23 cellular contexts compared by ENCODE assay signal in the genomic region with DNA sequence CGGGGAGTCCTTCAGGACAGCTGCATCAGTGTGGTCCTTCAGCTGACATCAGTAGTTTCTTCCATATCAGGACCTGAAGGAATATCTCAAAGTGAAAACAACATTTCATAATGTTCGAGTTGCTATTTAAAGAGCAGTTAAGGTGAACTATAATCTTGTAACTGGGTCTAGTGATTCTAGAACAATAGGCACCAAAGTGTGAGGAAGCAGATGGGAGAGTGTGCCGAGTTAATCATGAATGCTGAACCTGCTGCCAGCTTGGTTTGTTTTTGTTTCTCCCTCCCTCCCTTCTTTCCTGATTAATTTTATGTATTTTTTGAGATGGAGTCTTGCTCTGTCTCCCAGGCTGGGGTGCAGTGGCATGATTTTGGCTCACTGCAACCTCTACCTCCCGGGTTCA. TPM values are rescaled to one million over a fixed set of nuclear protein-coding genes. Genes with fewer than 3 reads are reported as not detected.
A peak's percentile ranks its signal among the peaks of the same experiment; 100 is the strongest.
DNase-seq lines count a peak whose midpoint lies in the region; ATAC-seq, FAIRE-seq and TF ChIP-seq lines count a peak whose summit lies in the region.
"Had no signal": no experiment of that assay in that cellular context is flagged by ENCODE, and none has a peak within 500 bp of the region (broad histone marks: within the 10 kb centered on the region; RNA-seq: fewer than 3 reads in every experiment).

No MANE protein-coding gene starts in this region.

- H3K4me1 Mint-ChIP-seq in neural crest cell: peaks cover 26% of the 10 kb centered on the region
- peaks cover 11% of the 10 kb centered on the region for H3K4me1 Mint-ChIP-seq in activated CD8-positive, alpha-beta memory T cell treated with anti-CD3 and anti-CD28 coated beads, Interleukin-2, amount 10 ng/mL, durations not matched to agents 7 days and 5 days

- no peak overlapping the region for H3K56ac ChIP-seq in IMR-90 (ENCODE audit: extremely low read depth, insufficient read depth, low read length)

- H2BK120ac ChIP-seq in IMR-90 (ENCODE audit: low read depth, low read length): no peak overlapping the region

- H3K18ac ChIP-seq in IMR-90 (ENCODE audit: low read depth, low read length): no peak overlapping the region

- H4K5ac ChIP-seq in IMR-90 (ENCODE audit: low read depth, low read length): no peak overlapping the region

- H3K4me1 ChIP-seq in IMR-90 (ENCODE audit: control insufficient read depth, insufficient read depth, low read length) (0 out of 2 replicates have a peak, but pooled peaks cover under 1% of the 10 kb centered on the region), endothelial cell of umbilical vein (ENCODE audit: control insufficient read depth, extremely low read depth, insufficient read depth, low read length) (peaks cover 30% of the 10 kb centered on the region), transverse colon (peaks cover 0 to 3% (median 1%) of the 10 kb centered on the region in 4 donors)

- no peak overlapping the region for H2BK15ac ChIP-seq in IMR-90 (ENCODE audit: low read depth, low read length)

- H3K9me1 ChIP-seq in IMR-90 (ENCODE audit: insufficient read depth, low read length) (peaks cover 7% of the 10 kb centered on the region; the same call in 1 of the 2 replicates), endothelial cell of umbilical vein (replicated peaks; ENCODE audit: control insufficient read depth, extremely low read depth, insufficient read depth, low read length) (no peaks in the 10 kb centered on the region)

- H2BK5ac ChIP-seq in IMR-90 (ENCODE audit: low read depth, low read length, poor library complexity, severe bottlenecking): no peak overlapping the region

- TF ChIP-seq CTCF in IMR-90 (conservative IDR thresholded peaks at IDR 0.05; ENCODE audit: low read depth, low read length): no peak
- TF ChIP-seq CTCF in endothelial cell of umbilical vein (IDR thresholded peaks at IDR 0.05; ENCODE audit: extremely low read depth in 1 of 2, insufficient read depth in 1 of 2, low read depth in 1 of 2, low read length in 2 of 2): no peak
- no peak for TF ChIP-seq CTCF in neural crest cell (conservative IDR thresholded peaks at IDR 0.05)
- TF ChIP-seq CTCF in transverse colon (IDR thresholded peaks at IDR 0.05): no peak

- intact Hi-C loops in IMR-90 (cut with micrococcal nuclease): no loop called here
- intact Hi-C loops in endothelial cell of umbilical vein (cut with micrococcal nuclease): no loop called here
- intact Hi-C loops in transverse colon (cut with DNase I; ENCODE audit: low total_unique reads): no loop called here

- H3K9me3 ChIP-seq in IMR-90 (ENCODE audit: control insufficient read depth, insufficient read depth, low read length): no peaks in the 10 kb centered on the region
- no peaks in the 10 kb centered on the region for H3K9me3 ChIP-seq in endothelial cell of umbilical vein (replicated peaks; ENCODE audit: control insufficient read depth, insufficient read depth, low read length)
- H3K9me3 ChIP-seq in transverse colon: no peaks in the 10 kb centered on the region
- H3K9me3 ChIP-seq: MG63 had no signal

- H3K27me3 ChIP-seq in IMR-90 (ENCODE audit: control insufficient read depth, insufficient read depth, low read length) (no peaks in the 10 kb centered on the region), endothelial cell of umbilical vein (ENCODE audit: control insufficient read depth in 2 of 2, insufficient read depth in 2 of 2, low read length in 2 of 2) (no peaks in the 10 kb centered on the region), transverse colon (no peaks in the 10 kb centered on the region)
- H3K27me3 ChIP-seq: MG63 had no signal

- H4K91ac ChIP-seq in IMR-90 (ENCODE audit: insufficient read depth, low read depth, low read length): no peak overlapping the region

- TF ChIP-seq RAD21 in IMR-90 (IDR thresholded peaks at IDR 0.05; ENCODE audit: low read length): no peak

- no peak overlapping the region for H4K8ac ChIP-seq in IMR-90 (ENCODE audit: low read depth in 2 of 2, low read length in 2 of 2)

- TF ChIP-seq POLR2A in IMR-90 (IDR thresholded peaks at IDR 0.05; ENCODE audit: low read depth, low read length): no peak
- TF ChIP-seq POLR2A in endothelial cell of umbilical vein (IDR thresholded peaks at IDR 0.05; ENCODE audit: low read depth, low read length): no peak
- no peak for TF ChIP-seq POLR2A in transverse colon (IDR thresholded peaks at IDR 0.05)

- H2AFZ ChIP-seq in IMR-90 (replicated peaks; ENCODE audit: low read length, poor library complexity) (no peak overlapping the region), endothelial cell of umbilical vein (ENCODE audit: low read depth, low read length) (peak overlapping the region; percentile 2)

- H2AK5ac ChIP-seq in IMR-90 (ENCODE audit: low read depth, low read length): 0 out of 2 replicates have a peak overlapping the region, but pooled peaks have one; percentile 24

- H3K4me3 Mint-ChIP-seq in neural crest cell: peak overlapping the region; percentile 6
- no peak overlapping the region for H3K4me3 Mint-ChIP-seq in activated CD8-positive, alpha-beta memory T cell treated with anti-CD3 and anti-CD28 coated beads, Interleukin-2, amount 10 ng/mL, durations not matched to agents 7 days and 5 days
- H3K4me3 Mint-ChIP-seq: IgD-negative memory B cell had no signal

- peak; percentile 97 for FAIRE-seq in endothelial cell of umbilical vein (lab: Jason Lieb, UNC)
- FAIRE-seq: D721Med, H1, RCC 7860 had no signal

- DNase-seq in Ammon's horn (ENCODE audit: low spot score) (peak; percentile 30), IMR-90 (no peak), endothelial cell of umbilical vein (ENCODE audit: low read depth, low spot score) (peak; percentile 93), neural crest cell (ENCODE audit: low read depth, low spot score) (no peak), transverse colon (no peak)
- no peak for DNase-seq in activated CD8-positive, alpha-beta memory T cell treated with anti-CD3 and anti-CD28 coated beads, Interleukin-2, amount 10 ng/mL, durations not matched to agents 7 days and 5 days
- DNase-seq: C1 segment of cervical spinal cord; DMS79 treated with DMSO at 0.1 percent for 48 hours; Karpas-422; MG63; NCI-H1092 treated with DMSO at 0.1 percent for 48 hours; NCI-H146; NCI-H2029 treated with DMSO at 0.1 percent for 48 hours; NCI-H2171; NCI-H526; NK-92 treated with Interleukin-12 subunit alpha and Interleukin-12 subunit beta, amount 100 ng/mL, for 24 hours had no signal

- peaks cover 3% of the 10 kb centered on the region for H3K27me3 Mint-ChIP-seq in neural crest cell (ENCODE audit: low read depth)
- H3K27me3 Mint-ChIP-seq in activated CD8-positive, alpha-beta memory T cell treated with anti-CD3 and anti-CD28 coated beads, Interleukin-2, amount 10 ng/mL, durations not matched to agents 7 days and 5 days: peaks cover 60% of the 10 kb centered on the region

- dilution Hi-C loops in IMR-90 (cut with HindIII; ENCODE audit: low sequenced_read_pairs, unreplicated experiment) (no loop called here), endothelial cell of umbilical vein (cut with MboI; ENCODE audit: extremely low pct_ligation_motif_present, low sequenced_read_pairs) (no loop called here)

- ATAC-seq in IMR-90 (ENCODE audit: low read depth): no peak
- ATAC-seq in activated CD8-positive, alpha-beta memory T cell treated with anti-CD3 and anti-CD28 coated beads, Interleukin-2, amount 10 ng/mL, durations not matched to agents 7 days and 5 days: no peak
- no peak for ATAC-seq in HG02642 (IDR thresholded peaks at IDR 0.05; ENCODE audit: poor library complexity, unreplicated experiment)
- ATAC-seq in HG03521 (IDR thresholded peaks at IDR 0.05; ENCODE audit: unreplicated experiment): no peak
- ATAC-seq: Right ventricle myocardium inferior had no signal

- H3K4me2 ChIP-seq in IMR-90 (ENCODE audit: low read depth, low read length): no peak overlapping the region
- peak overlapping the region; percentile 24 for H3K4me2 ChIP-seq in endothelial cell of umbilical vein (ENCODE audit: insufficient read depth, low read length)

- CTCF ChIA-PET in IMR-90 (lab: Yijun Ruan, JAX) (no interaction called here), endothelial cell of umbilical vein (lab: Charles Lee) (interaction anchor here (0.7 to 3.3 kb wide), 3 partner anchors 10 to 18 kb away, joined by 3 to 30 read pairs (median 4); no protein-coding TSS in a partner anchor)
- CTCF ChIA-PET in activated CD8-positive, alpha-beta memory T cell treated with anti-CD3 and anti-CD28 coated beads, Interleukin-2, amount 10 ng/mL, durations not matched to agents 7 days and 5 days (lab: Charles Lee): no interaction called here

- BruUV-seq in IMR-90 (replicated peaks; lab: Mats Ljungman, UMichigan) (no TSS peak), endothelial cell of umbilical vein (replicated peaks; lab: Mats Ljungman, UMichigan) (no TSS peak)

- no peak overlapping the region for H3K27ac Mint-ChIP-seq in neural crest cell (ENCODE audit: unreplicated experiment)
- H3K27ac Mint-ChIP-seq in activated CD8-positive, alpha-beta memory T cell treated with anti-CD3 and anti-CD28 coated beads, Interleukin-2, amount 10 ng/mL, durations not matched to agents 7 days and 5 days: no peak overlapping the region
- H3K27ac Mint-ChIP-seq: IgD-negative memory B cell had no signal

- H3K9ac ChIP-seq in IMR-90 (ENCODE audit: low read depth, low read length) (no peak overlapping the region), endothelial cell of umbilical vein (replicated peaks; ENCODE audit: extremely low read depth, insufficient read depth, low read length) (peak overlapping the region; percentile 45)

- TF ChIP-seq EP300 in transverse colon (IDR thresholded peaks at IDR 0.05; ENCODE audit: low read depth): no peak

- no peak overlapping the region for H3K14ac ChIP-seq in IMR-90 (replicated peaks; ENCODE audit: low read depth, low read length)

- no peak overlapping the region for H3K4ac ChIP-seq in IMR-90 (ENCODE audit: low read depth, low read length)

- H3K27ac ChIP-seq in IMR-90 (ENCODE audit: insufficient read depth, low read length) (no peak overlapping the region), endothelial cell of umbilical vein (ENCODE audit: insufficient read depth, low read depth, low read length) (peak overlapping the region; percentile 77), transverse colon (no peak overlapping the region)

- H3K4me3 ChIP-seq in IMR-90 (ENCODE audit: insufficient read depth, low read depth, low read length): no peak overlapping the region
- H3K4me3 ChIP-seq in endothelial cell of umbilical vein (replicated peaks in 1 of 3; ENCODE audit: insufficient read depth in 1 of 3, low read depth in 1 of 3, low read length in 3 of 3): no peak overlapping the region
- no peak overlapping the region for H3K4me3 ChIP-seq in transverse colon
- H3K4me3 ChIP-seq: MG63 had no signal

- peaks cover 0 to 20% of the 10 kb centered on the region in 2 experiments; a peak in 2 of 4 replicates for H3K79me1 ChIP-seq in IMR-90 (ENCODE audit: low read depth in 1 of 2, low read length in 2 of 2)

- H4K20me1 ChIP-seq in IMR-90 (ENCODE audit: insufficient read depth, low read length) (no peaks in the 10 kb centered on the region), endothelial cell of umbilical vein (replicated peaks; ENCODE audit: control insufficient read depth, extremely low read depth, insufficient read depth, low read length) (no peaks in the 10 kb centered on the region)

- H3K36me3 ChIP-seq in IMR-90 (ENCODE audit: control insufficient read depth, insufficient read depth, low read length) (no peaks in the 10 kb centered on the region), endothelial cell of umbilical vein (ENCODE audit: control insufficient read depth in 2 of 2, extremely low read depth in 1 of 2, insufficient read depth in 2 of 2, low read length in 2 of 2) (no peaks in the 10 kb centered on the region), transverse colon (no peaks in the 10 kb centered on the region)
- H3K36me3 ChIP-seq: MG63 had no signal

- POLR2A ChIA-PET in IMR-90 (lab: Charles Lee; ENCODE audit: unreplicated experiment) (no interaction called here), endothelial cell of umbilical vein (lab: Charles Lee) (no interaction called here)

- in situ Hi-C loops in IMR-90 (cut with MboI; ENCODE audit: low sequenced_read_pairs) (no loop called here), transverse colon (cut with MboI; ENCODE audit: low pct_ligation_motif_present in 1 of 4, low pct_unique_long_range_greater_than_20kb in 1 of 4, low sequenced_read_pairs in 3 of 4) (loop anchor here in 1 of 4 donors (25.0 kb wide), 1 partner anchor 459 kb away; no protein-coding TSS in a partner anchor)

- no peak overlapping the region; the same call in 1 of the 2 replicates for H2BK20ac ChIP-seq in IMR-90 (ENCODE audit: low read depth, low read length)

- H3K79me2 ChIP-seq in endothelial cell of umbilical vein (ENCODE audit: control insufficient read depth, insufficient read depth, low read length): peaks cover 6% of the 10 kb centered on the region

- no peak overlapping the region for H3K23ac ChIP-seq in IMR-90 (ENCODE audit: low read depth, low read length)

- H2AK9ac ChIP-seq in IMR-90 (replicated peaks; ENCODE audit: low read depth, low read length, poor library complexity): no peak overlapping the region

- H3K36me3 Mint-ChIP-seq in neural crest cell (ENCODE audit: low read depth): no peaks in the 10 kb centered on the region
- H3K36me3 Mint-ChIP-seq in activated CD8-positive, alpha-beta memory T cell treated with anti-CD3 and anti-CD28 coated beads, Interleukin-2, amount 10 ng/mL, durations not matched to agents 7 days and 5 days: no peaks in the 10 kb centered on the region
- H3K36me3 Mint-ChIP-seq: IgD-negative memory B cell had no signal

- no CpG with 5 or more reads among the region's 4 CpGs for WGBS in IMR-90 (ENCODE audit: extremely low coverage in 2 of 2, insufficient read length in 1 of 2), 2 experiments
- WGBS in transverse colon (ENCODE audit: low coverage in 1 of 2), 2 donors: 69 to 79% methylated on average over 4 of the region's 4 CpGs

- H3K9me3 Mint-ChIP-seq in neural crest cell: no peaks in the 10 kb centered on the region
- H3K9me3 Mint-ChIP-seq in activated CD8-positive, alpha-beta memory T cell treated with anti-CD3 and anti-CD28 coated beads, Interleukin-2, amount 10 ng/mL, durations not matched to agents 7 days and 5 days (ENCODE audit: low read depth): no peaks in the 10 kb centered on the region
- H3K9me3 Mint-ChIP-seq: IgD-negative memory B cell had no signal

RNA-seq across cellular contexts. Expression of gene PTGR1, which starts 3.6 kb away (rescaled TPM):
- total RNA-seq in IMR-90 (2012; rRNA removed): 45.9 and 80.8 TPM in 2 replicates
- polyA plus RNA-seq in IMR-90 (2012; rRNA removed): 61.6 and 72.7 TPM in 2 replicates
- polyA plus RNA-seq in IMR-90 (2012; cell fraction: cytosol; rRNA removed): 19.8 and 36.6 TPM in 2 replicates
- 5.0 and 40.5 TPM in 2 replicates for polyA plus RNA-seq in IMR-90 (2012; cell fraction: nucleus; rRNA removed; ENCODE audit: low replicate concordance)
- 79.1 and 101 TPM in 2 replicates for total RNA-seq in endothelial cell of umbilical vein
- 46.0 and 70.3 TPM in 2 replicates for polyA plus RNA-seq in endothelial cell of umbilical vein
- 86.7 and 96.0 TPM in 2 replicates for polyA plus RNA-seq in endothelial cell of umbilical vein (2011; cell fraction: cytosol; rRNA removed)
- polyA plus RNA-seq in endothelial cell of umbilical vein (2011; cell fraction: nucleus; rRNA removed): 63.5 and 69.4 TPM in 2 replicates
- polyA plus RNA-seq in endothelial cell of umbilical vein (2012): 109 and 135 TPM in 2 replicates
- polyA minus RNA-seq in endothelial cell of umbilical vein: 89.8 and 92.7 TPM in 2 replicates
- 43.1 TPM for polyA minus RNA-seq in endothelial cell of umbilical vein (2011; cell fraction: cytosol; rRNA and poly(A)+ RNA removed)
- 33.9 and 35.2 TPM in 2 replicates for polyA minus RNA-seq in endothelial cell of umbilical vein (2011; cell fraction: nucleus; rRNA and poly(A)+ RNA removed)
- total RNA-seq in neural crest cell: 51.5 and 61.7 TPM in 2 replicates
- total RNA-seq in activated CD8-positive, alpha-beta memory T cell treated with anti-CD3 and anti-CD28 coated beads, Interleukin-2, amount 10 ng/mL, durations not matched to agents 7 days and 5 days: 1 to 10 TPM in 1 of 2 experiments, not detected in 1; 1.0 TPM
- total RNA-seq in transverse colon: 10 to 100 TPM in 3 of 4 donors, 1 to 10 TPM in 1; 2.6 to 90.0 (median 51.6) TPM

RNA-seq across cellular contexts. Expression of gene DNAJC25, which starts 28.1 kb away (rescaled TPM):
- total RNA-seq in IMR-90 (2012; rRNA removed) (3.2 and 5.6 TPM in 2 replicates), endothelial cell of umbilical vein (5.2 and 5.5 TPM in 2 replicates), neural crest cell (6.0 and 6.3 TPM in 2 replicates), transverse colon (10 to 100 TPM; 10.1 to 19.4 (median 15.3) TPM)
- polyA plus RNA-seq in IMR-90 (2012; rRNA removed) (6.6 and 6.7 TPM in 2 replicates), endothelial cell of umbilical vein (1.7 and 2.1 TPM in 2 replicates)
- polyA plus RNA-seq in IMR-90 (2012; cell fraction: cytosol; rRNA removed): 3.9 and 8.0 TPM in 2 replicates
- polyA plus RNA-seq in IMR-90 (2012; cell fraction: nucleus; rRNA removed; ENCODE audit: low replicate concordance): 3.3 and 7.2 TPM in 2 replicates
- 2.0 and 2.8 TPM in 2 replicates for polyA plus RNA-seq in endothelial cell of umbilical vein (2011; cell fraction: cytosol; rRNA removed)
- polyA plus RNA-seq in endothelial cell of umbilical vein (2011; cell fraction: nucleus; rRNA removed): 4.2 and 4.7 TPM in 2 replicates
- polyA plus RNA-seq in endothelial cell of umbilical vein (2012): 5.1 and 5.8 TPM in 2 replicates
- polyA minus RNA-seq in endothelial cell of umbilical vein: 1.4 and 2.2 TPM in 2 replicates
- polyA minus RNA-seq in endothelial cell of umbilical vein (2011; cell fraction: cytosol; rRNA and poly(A)+ RNA removed): 1.4 TPM
- 1.7 and 2.9 TPM in 2 replicates for polyA minus RNA-seq in endothelial cell of umbilical vein (2011; cell fraction: nucleus; rRNA and poly(A)+ RNA removed)
- total RNA-seq in activated CD8-positive, alpha-beta memory T cell treated with anti-CD3 and anti-CD28 coated beads, Interleukin-2, amount 10 ng/mL, durations not matched to agents 7 days and 5 days: 1 to 10 TPM; 3.6 to 4.2 TPM

RNA-seq across cellular contexts. Expression of gene GNG10, which starts 58.4 kb away (rescaled TPM):
- total RNA-seq in IMR-90 (2012; rRNA removed): 48.8 and 106 TPM in 2 replicates
- polyA plus RNA-seq in IMR-90 (2012; rRNA removed): 58.3 and 72.7 TPM in 2 replicates
- 42.1 and 49.5 TPM in 2 replicates for polyA plus RNA-seq in IMR-90 (2012; cell fraction: cytosol; rRNA removed)
- 9.1 and 17.4 TPM in 2 replicates for polyA plus RNA-seq in IMR-90 (2012; cell fraction: nucleus; rRNA removed; ENCODE audit: low replicate concordance)
- 32.9 and 33.0 TPM in 2 replicates for total RNA-seq in endothelial cell of umbilical vein
- polyA plus RNA-seq in endothelial cell of umbilical vein: 22.3 and 31.9 TPM in 2 replicates
- polyA plus RNA-seq in endothelial cell of umbilical vein (2011; cell fraction: cytosol; rRNA removed): 45.0 and 45.4 TPM in 2 replicates
- 11.5 and 11.9 TPM in 2 replicates for polyA plus RNA-seq in endothelial cell of umbilical vein (2011; cell fraction: nucleus; rRNA removed)
- polyA plus RNA-seq in endothelial cell of umbilical vein (2012): 25.9 and 44.4 TPM in 2 replicates
- polyA minus RNA-seq in endothelial cell of umbilical vein: 10.2 and 11.1 TPM in 2 replicates
- polyA minus RNA-seq in endothelial cell of umbilical vein (2011; cell fraction: cytosol; rRNA and poly(A)+ RNA removed): 6.9 TPM
- polyA minus RNA-seq in endothelial cell of umbilical vein (2011; cell fraction: nucleus; rRNA and poly(A)+ RNA removed): 3.9 and 4.4 TPM in 2 replicates
- total RNA-seq in neural crest cell: 37.8 and 38.1 TPM in 2 replicates
- total RNA-seq in activated CD8-positive, alpha-beta memory T cell treated with anti-CD3 and anti-CD28 coated beads, Interleukin-2, amount 10 ng/mL, durations not matched to agents 7 days and 5 days: 10 to 100 TPM; 17.1 to 20.9 TPM
- total RNA-seq in transverse colon: 10 to 100 TPM in 3 of 4 donors, 1 to 10 TPM in 1; 3.7 to 48.7 (median 30.0) TPM

Comparison
In these comparisons a context has a peak if more than half of its experiments do, and no peak if none do; other contexts are left out.
1. DNase-seq: peak in Ammon's horn (single experiment) and endothelial cell of umbilical vein (single experiment); none in IMR-90 (single experiment), neural crest cell (single experiment), activated CD8-positive, alpha-beta memory T cell treated with anti-CD3 and anti-CD28 coated beads, Interleukin-2, amount 10 ng/mL, durations not matched to agents 7 days and 5 days (single experiment) and transverse colon (single experiment).